In genomic region chr7:135662373-135663114, GRCh38 we compare ENCODE assay signal across 1 cellular context.
A peak's percentile ranks its signal among the peaks of the same experiment; 100 is the strongest.
TF ChIP-seq lines count a peak whose summit lies in the region.

STMP1 (plus strand) TSS chr7:135662514.

TF ChIP-seq in HepG2, 621 proteins besides CTCF, POLR2A, EP300 and RAD21 (continued from another document and continues in another):
- TF ChIP-seq CEBPG (CRISPR knock-in tag; IDR thresholded peaks at IDR 0.05) (peak; percentile 75), ZNF33A (CRISPR knock-in tag; IDR thresholded peaks at IDR 0.05; ENCODE audit: borderline replicate concordance) (no peak; the same call in 1 of the 2 replicates), REPIN1 (CRISPR knock-in tag; IDR thresholded peaks at IDR 0.05; ENCODE audit: borderline replicate concordance, low read depth) (peak; percentile 91; the same call in 1 of the 2 replicates), ARID4A (CRISPR knock-in tag; IDR thresholded peaks at IDR 0.05; ENCODE audit: borderline replicate concordance) (peak; percentile 98), SYNCRIP (IDR thresholded peaks at IDR 0.05; ENCODE audit: insufficient read depth, low read depth, low read length) (no peak), ZNF674 (CRISPR knock-in tag; IDR thresholded peaks at IDR 0.05; ENCODE audit: low read depth) (peak; percentile 95; the same call in 1 of the 2 replicates), MED13 (CRISPR knock-in tag; IDR thresholded peaks at IDR 0.05) (peak; percentile 86; the same call in 1 of the 2 replicates), ZNF652 (CRISPR knock-in tag; IDR thresholded peaks at IDR 0.05; ENCODE audit: borderline replicate concordance, low read depth) (no peak), THAP9 (CRISPR knock-in tag; IDR thresholded peaks at IDR 0.05; ENCODE audit: borderline replicate concordance) (peak; percentile 76; the same call in 1 of the 2 replicates), ZC3H4 (CRISPR knock-in tag; IDR thresholded peaks at IDR 0.05; ENCODE audit: borderline replicate concordance) (no peak), CCDC6 (CRISPR knock-in tag; IDR thresholded peaks at IDR 0.05) (0 out of 2 replicates have a peak, but pooled peaks have one; percentile 36), REST (IDR thresholded peaks at IDR 0.05; ENCODE audit: borderline replicate concordance in 1 of 2, low read depth in 1 of 2, low read length in 2 of 2) (peak in 1 of 2 experiments; percentile 33; a peak in 1 of 4 replicates), BCL6 (CRISPR knock-in tag; IDR thresholded peaks at IDR 0.05) (peak; percentile 67), FOXK2 (IDR thresholded peaks at IDR 0.05) (no peak), HNF1A (IDR thresholded peaks at IDR 0.05; ENCODE audit: low read depth) (no peak), HNF1A (CRISPR knock-in tag; IDR thresholded peaks at IDR 0.05; ENCODE audit: borderline replicate concordance) (peak; percentile 63; the same call in 1 of the 2 replicates), BHLHE40 (IDR thresholded peaks at IDR 0.05; ENCODE audit: low read length) (no peak), HNRNPL (IDR thresholded peaks at IDR 0.05; ENCODE audit: low read depth, low read length) (0 out of 2 replicates have a peak, but pooled peaks have one; percentile 41), MAFK (conservative IDR thresholded peaks at IDR 0.05 in 1 of 2, IDR thresholded peaks at IDR 0.05 in 1 of 2; ENCODE audit: low read length in 2 of 2) (no peak), MBNL3 (CRISPR knock-in tag; conservative IDR thresholded peaks at IDR 0.05) (no peak), HBP1 (CRISPR knock-in tag; IDR thresholded peaks at IDR 0.05; ENCODE audit: low read depth) (peak; percentile 89; the same call in 1 of the 2 replicates), IKZF4 (CRISPR knock-in tag; IDR thresholded peaks at IDR 0.05; ENCODE audit: borderline replicate concordance, low read depth, not compliant biosample characterization) (peak; percentile 63), ZNF142 (CRISPR knock-in tag; IDR thresholded peaks at IDR 0.05) (peak; percentile 61; the same call in 1 of the 2 replicates), ZNF891 (CRISPR knock-in tag; IDR thresholded peaks at IDR 0.05) (peak; percentile 79; the same call in 1 of the 2 replicates), ATRX (CRISPR knock-in tag; IDR thresholded peaks at IDR 0.05; ENCODE audit: borderline replicate concordance) (peak; percentile 81; the same call in 1 of the 2 replicates), SMYD3 (CRISPR knock-in tag; IDR thresholded peaks at IDR 0.05) (no peak), ZMYM3 (CRISPR knock-in tag; IDR thresholded peaks at IDR 0.05) (peak; percentile 39; the same call in 1 of the 2 replicates), CREB1 (IDR thresholded peaks at IDR 0.05) (peak; percentile 81), CREB1 (CRISPR knock-in tag; IDR thresholded peaks at IDR 0.05) (peak; percentile 72), ZBTB7B (CRISPR knock-in tag; IDR thresholded peaks at IDR 0.05) (peak; percentile 69; the same call in 1 of the 2 replicates), HES4 (CRISPR knock-in tag; IDR thresholded peaks at IDR 0.05; ENCODE audit: borderline replicate concordance) (peak; percentile 87; the same call in 1 of the 2 replicates), MTF2 (CRISPR knock-in tag; IDR thresholded peaks at IDR 0.05; ENCODE audit: borderline replicate concordance) (no peak; the same call in 1 of the 2 replicates), SATB2 (CRISPR knock-in tag; IDR thresholded peaks at IDR 0.05) (no peak; the same call in 1 of the 2 replicates), ZNF317 (CRISPR knock-in tag; IDR thresholded peaks at IDR 0.05) (peak; percentile 50; the same call in 1 of the 2 replicates), ZNF329 (CRISPR knock-in tag; IDR thresholded peaks at IDR 0.05; ENCODE audit: low read depth) (peak; percentile 65)
